Comparison of ENCODE assay signal across 8 cellular contexts in the genomic region with DNA sequence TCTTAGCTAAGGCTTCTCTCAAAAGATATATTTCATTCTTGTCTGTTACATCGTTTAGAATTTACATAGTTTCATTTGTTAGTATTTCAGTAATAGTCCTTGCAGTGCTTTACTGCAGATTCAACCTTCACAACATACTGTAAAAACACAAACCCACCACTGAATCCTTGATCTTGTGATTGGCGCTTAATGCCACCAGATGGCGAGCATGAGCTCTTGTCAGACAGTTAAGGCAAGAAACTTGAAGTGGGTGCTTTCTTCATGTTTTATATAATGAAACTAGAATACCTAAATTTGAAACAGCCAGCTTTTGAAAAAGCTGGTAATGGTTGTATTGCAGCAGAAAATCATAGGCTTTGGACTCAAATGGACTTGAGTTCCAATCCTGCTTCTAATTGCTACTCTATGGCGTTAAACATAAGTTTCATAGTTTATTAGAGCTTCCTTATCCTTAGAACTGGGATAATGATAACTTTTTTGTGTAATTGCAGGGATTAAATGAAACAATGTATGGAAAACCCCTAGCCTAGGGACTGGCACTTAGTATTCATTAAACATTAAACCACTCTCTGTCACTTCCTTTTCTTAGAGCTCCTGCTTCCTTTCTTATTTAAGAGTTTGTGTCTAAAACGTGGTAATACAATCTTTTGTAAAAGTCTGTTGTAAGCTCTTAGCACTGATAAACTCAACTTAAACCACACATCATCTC.
DNase-seq lines count a peak whose midpoint lies in the region; ATAC-seq and TF ChIP-seq lines count a peak whose summit lies in the region.

No MANE protein-coding gene starts in this region.

- TF ChIP-seq RAD21 in IMR-90 (IDR thresholded peaks at IDR 0.05; ENCODE audit: low read length) = peak; percentile 50

- no peak overlapping the region for H2AFZ ChIP-seq in IMR-90 (replicated peaks; ENCODE audit: low read length, poor library complexity)

- peak; percentile 36 for DNase-seq in Caki2 (ENCODE audit: low read depth)
- peak; percentile 77 for DNase-seq in IMR-90
- DNase-seq in RWPE1 (ENCODE audit: low spot score) = peak; percentile 21
- peak; percentile 61 for DNase-seq in activated naive CD4-positive, alpha-beta T cell treated with anti-CD3 and anti-CD28 coated beads, Interleukin-2, amount 10 ng/mL, durations not matched to agents 7 days and 5 days
- peak; percentile 40 for DNase-seq in glutamatergic neuron
- peak; percentile 67 for DNase-seq in sciatic nerve (ENCODE audit: low spot score)

- WGBS in IMR-90 (ENCODE audit: extremely low coverage in 2 of 2, insufficient read length in 1 of 2), 2 experiments = no CpG with 5 or more reads among the region's 5 CpGs

- H3K4me3 ChIP-seq in IMR-90 (ENCODE audit: insufficient read depth, low read depth, low read length) = no peak overlapping the region

- in situ Hi-C loops in Caki2 (cut with HindIII; ENCODE audit: low pct_unique_long_range_greater_than_20kb, low sequenced_read_pairs) = no loop called here
- in situ Hi-C loops in IMR-90 (cut with MboI; ENCODE audit: low sequenced_read_pairs) = no loop called here

- no peak for TF ChIP-seq POLR2A in IMR-90 (IDR thresholded peaks at IDR 0.05; ENCODE audit: low read depth, low read length)

- no peak overlapping the region for H3K4ac ChIP-seq in IMR-90 (ENCODE audit: low read depth, low read length)

- H3K4me1 Mint-ChIP-seq in activated naive CD4-positive, alpha-beta T cell treated with anti-CD3 and anti-CD28 coated beads, Interleukin-2, amount 10 ng/mL, durations not matched to agents 7 days and 5 days = peaks cover 35% of the 10 kb centered on the region
- peaks cover 4% of the 10 kb centered on the region for H3K4me1 Mint-ChIP-seq in glutamatergic neuron (ENCODE audit: low read depth, unreplicated experiment)

- no peak overlapping the region for H3K27ac ChIP-seq in IMR-90 (ENCODE audit: insufficient read depth, low read length)
- H3K27ac ChIP-seq in RWPE1 = no peak overlapping the region

- H3K56ac ChIP-seq in IMR-90 (ENCODE audit: extremely low read depth, insufficient read depth, low read length) = no peak overlapping the region

- TF ChIP-seq CTCF in IMR-90 (conservative IDR thresholded peaks at IDR 0.05; ENCODE audit: low read depth, low read length) (peak; percentile 73), RWPE1 (conservative IDR thresholded peaks at IDR 0.05; ENCODE audit: low read depth) (peak; percentile 69), glutamatergic neuron (IDR thresholded peaks at IDR 0.05; ENCODE audit: partially characterized antibody, unreplicated experiment) (peak; percentile 40)

- H3K79me1 ChIP-seq in IMR-90 (ENCODE audit: low read depth in 1 of 2, low read length in 2 of 2) = peaks cover 3 to 4% of the 10 kb centered on the region in 2 experiments; a peak in 3 of 4 replicates

- H3K36me3 Mint-ChIP-seq in activated naive CD4-positive, alpha-beta T cell treated with anti-CD3 and anti-CD28 coated beads, Interleukin-2, amount 10 ng/mL, durations not matched to agents 7 days and 5 days = peaks cover 28% of the 10 kb centered on the region
- no peaks in the 10 kb centered on the region for H3K36me3 Mint-ChIP-seq in glutamatergic neuron (ENCODE audit: unreplicated experiment)

- no peaks in the 10 kb centered on the region for H3K9me3 ChIP-seq in IMR-90 (ENCODE audit: control insufficient read depth, insufficient read depth, low read length)

- no peak overlapping the region for H3K4me3 Mint-ChIP-seq in activated naive CD4-positive, alpha-beta T cell treated with anti-CD3 and anti-CD28 coated beads, Interleukin-2, amount 10 ng/mL, durations not matched to agents 7 days and 5 days
- H3K4me3 Mint-ChIP-seq in glutamatergic neuron (ENCODE audit: unreplicated experiment) = no peak overlapping the region

- H2BK5ac ChIP-seq in IMR-90 (ENCODE audit: low read depth, low read length, poor library complexity, severe bottlenecking) = no peak overlapping the region

- no peak overlapping the region for H2AK5ac ChIP-seq in IMR-90 (ENCODE audit: low read depth, low read length)

- H3K18ac ChIP-seq in IMR-90 (ENCODE audit: low read depth, low read length) = no peak overlapping the region

- H2BK20ac ChIP-seq in IMR-90 (ENCODE audit: low read depth, low read length) = no peak overlapping the region

- H3K23ac ChIP-seq in IMR-90 (ENCODE audit: low read depth, low read length) = no peak overlapping the region

- H3K4me1 ChIP-seq in IMR-90 (ENCODE audit: control insufficient read depth, insufficient read depth, low read length) = no peaks in the 10 kb centered on the region

- dilution Hi-C loops in IMR-90 (cut with HindIII; ENCODE audit: low sequenced_read_pairs, unreplicated experiment) = no loop called here

- no peaks in the 10 kb centered on the region for H3K27me3 Mint-ChIP-seq in activated naive CD4-positive, alpha-beta T cell treated with anti-CD3 and anti-CD28 coated beads, Interleukin-2, amount 10 ng/mL, durations not matched to agents 7 days and 5 days
- no peaks in the 10 kb centered on the region for H3K27me3 Mint-ChIP-seq in glutamatergic neuron (ENCODE audit: unreplicated experiment)

- no peaks in the 10 kb centered on the region for H3K9me1 ChIP-seq in IMR-90 (ENCODE audit: insufficient read depth, low read length)

- H3K14ac ChIP-seq in IMR-90 (replicated peaks; ENCODE audit: low read depth, low read length) = no peak overlapping the region

- ATAC-seq in GM19351 (IDR thresholded peaks at IDR 0.05; ENCODE audit: unreplicated experiment) (peak; percentile 60), IMR-90 (ENCODE audit: low read depth) (peak; percentile 94), sciatic nerve (peak; percentile 70), HG03469 (IDR thresholded peaks at IDR 0.05; ENCODE audit: unreplicated experiment) (no peak)

- H3K9me3 Mint-ChIP-seq in activated naive CD4-positive, alpha-beta T cell treated with anti-CD3 and anti-CD28 coated beads, Interleukin-2, amount 10 ng/mL, durations not matched to agents 7 days and 5 days = no peaks in the 10 kb centered on the region
- no peaks in the 10 kb centered on the region for H3K9me3 Mint-ChIP-seq in glutamatergic neuron (ENCODE audit: unreplicated experiment)

- no peak overlapping the region for H3K9ac ChIP-seq in IMR-90 (ENCODE audit: low read depth, low read length)

- no peak overlapping the region for H4K8ac ChIP-seq in IMR-90 (ENCODE audit: low read depth in 2 of 2, low read length in 2 of 2)

- peaks cover 5% of the 10 kb centered on the region for H3K36me3 ChIP-seq in IMR-90 (ENCODE audit: control insufficient read depth, insufficient read depth, low read length)

- POLR2A ChIA-PET in IMR-90 (lab: Charles Lee; ENCODE audit: unreplicated experiment) (no interaction called here), RWPE1 (lab: Yijun Ruan, JAX; ENCODE audit: low non-redundant PET) (no interaction called here)

- intact Hi-C loops in IMR-90 (cut with micrococcal nuclease) (loop anchor here (1.0 kb wide), 1 partner anchor 73 kb away; no protein-coding TSS in a partner anchor), sciatic nerve (cut with DNase I) (no loop called here)

- H3K4me2 ChIP-seq in IMR-90 (ENCODE audit: low read depth, low read length) = no peak overlapping the region

- BruUV-seq in IMR-90 (replicated peaks; lab: Mats Ljungman, UMichigan) = no TSS peak

- no peak overlapping the region for H2AK9ac ChIP-seq in IMR-90 (replicated peaks; ENCODE audit: low read depth, low read length, poor library complexity)

- CTCF ChIA-PET in IMR-90 (lab: Yijun Ruan, JAX) (interaction anchor here (0.5 to 2.5 kb wide), 13 partner anchors 8 to 625 kb away, joined by 3 to 13 read pairs (median 5); no protein-coding TSS in a partner anchor), RWPE1 (lab: Yijun Ruan, JAX) (interaction anchor here (0.6 to 1.6 kb wide), 10 partner anchors 9 to 546 kb away, joined by 3 to 7 read pairs (median 4); no protein-coding TSS in a partner anchor)
- CTCF ChIA-PET in activated naive CD4-positive, alpha-beta T cell treated with anti-CD3 and anti-CD28 coated beads, Interleukin-2, amount 10 ng/mL, durations not matched to agents 7 days and 5 days (lab: Charles Lee) = interaction anchor here (0.6 to 3.3 kb wide), 17 partner anchors 10 to 580 kb away, joined by 3 to 22 read pairs (median 4); no protein-coding TSS in a partner anchor

- H4K91ac ChIP-seq in IMR-90 (ENCODE audit: insufficient read depth, low read depth, low read length) = no peak overlapping the region

- H3K27ac Mint-ChIP-seq in activated naive CD4-positive, alpha-beta T cell treated with anti-CD3 and anti-CD28 coated beads, Interleukin-2, amount 10 ng/mL, durations not matched to agents 7 days and 5 days = peak overlapping the region; percentile 83
- H3K27ac Mint-ChIP-seq in glutamatergic neuron (ENCODE audit: unreplicated experiment) = no peak overlapping the region

- no peaks in the 10 kb centered on the region for H3K27me3 ChIP-seq in IMR-90 (ENCODE audit: control insufficient read depth, insufficient read depth, low read length)

- no peak overlapping the region for H2BK120ac ChIP-seq in IMR-90 (ENCODE audit: low read depth, low read length)

- H4K5ac ChIP-seq in IMR-90 (ENCODE audit: low read depth, low read length) = no peak overlapping the region

- H2BK15ac ChIP-seq in IMR-90 (ENCODE audit: low read depth, low read length) = no peak overlapping the region

- peaks cover 10% of the 10 kb centered on the region; the same call in 1 of the 2 replicates for H4K20me1 ChIP-seq in IMR-90 (ENCODE audit: insufficient read depth, low read length)

TF ChIP-seq in IMR-90, 13 proteins besides CTCF, POLR2A, EP300 and RAD21:
- TF ChIP-seq, protein P1, sequence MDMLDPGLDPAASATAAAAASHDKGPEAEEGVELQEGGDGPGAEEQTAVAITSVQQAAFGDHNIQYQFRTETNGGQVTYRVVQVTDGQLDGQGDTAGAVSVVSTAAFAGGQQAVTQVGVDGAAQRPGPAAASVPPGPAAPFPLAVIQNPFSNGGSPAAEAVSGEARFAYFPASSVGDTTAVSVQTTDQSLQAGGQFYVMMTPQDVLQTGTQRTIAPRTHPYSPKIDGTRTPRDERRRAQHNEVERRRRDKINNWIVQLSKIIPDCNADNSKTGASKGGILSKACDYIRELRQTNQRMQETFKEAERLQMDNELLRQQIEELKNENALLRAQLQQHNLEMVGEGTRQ (IDR thresholded peaks at IDR 0.05; ENCODE audit: low read depth, low read length) = no peak
- peak; percentile 63 for TF ChIP-seq SMC3 (IDR thresholded peaks at IDR 0.05; ENCODE audit: low read depth, low read length)

Comparison
In these comparisons a context has a peak if more than half of its experiments do, and no peak if none do; other contexts are left out.
1. DNase-seq: peak in every context shown above with its lines; median percentile 77 in IMR-90; 67 in sciatic nerve; 61 in activated naive CD4-positive, alpha-beta T cell treated with anti-CD3 and anti-CD28 coated beads, Interleukin-2, amount 10 ng/mL, durations not matched to agents 7 days and 5 days; 40 in glutamatergic neuron; 36 in Caki2; 21 in RWPE1.